Comparison of ENCODE assay signal across 1 cellular context in genomic region chr6:110826236-110827129, GRCh38.
TF ChIP-seq lines count a peak whose summit lies in the region.

No MANE protein-coding gene starts in this region.

TF ChIP-seq in K562, 482 proteins besides CTCF, POLR2A, EP300 and RAD21 (continued from another document):
- TF ChIP-seq PBX2 (CRISPR knock-in tag; IDR thresholded peaks at IDR 0.05; ENCODE audit: low read depth) (no peak), PBX2 (tag; conservative IDR thresholded peaks at IDR 0.05; ENCODE audit: low read depth) (peak; percentile 88), ZNF134 (CRISPR knock-in tag; conservative IDR thresholded peaks at IDR 0.05) (no peak), NRF1 (conservative IDR thresholded peaks at IDR 0.05 in 1 of 2, IDR thresholded peaks at IDR 0.05 in 1 of 2) (no peak), EP400 (IDR thresholded peaks at IDR 0.05) (no peak), ELF4 (CRISPR knock-in tag; IDR thresholded peaks at IDR 0.05) (no peak), SIN3B (IDR thresholded peaks at IDR 0.05; ENCODE audit: low read depth) (no peak), ZNF384 (IDR thresholded peaks at IDR 0.05; ENCODE audit: low read depth, low read length) (0 out of 2 replicates have a peak, but pooled peaks have one; percentile 30), LCOR (CRISPR knock-in tag; IDR thresholded peaks at IDR 0.05) (no peak), ETS2 (tag; IDR thresholded peaks at IDR 0.05; ENCODE audit: borderline replicate concordance, poor library complexity, severe bottlenecking) (no peak), KHSRP (IDR thresholded peaks at IDR 0.05) (no peak), CREB3 (tag; conservative IDR thresholded peaks at IDR 0.05; ENCODE audit: low read depth) (no peak), SMARCB1 (IDR thresholded peaks at IDR 0.05; ENCODE audit: insufficient read length, low read depth) (no peak), CCAR2 (IDR thresholded peaks at IDR 0.05; ENCODE audit: low read depth, low read length) (no peak), ZKSCAN3 (CRISPR knock-in tag; IDR thresholded peaks at IDR 0.05) (no peak), ZFX (CRISPR knock-in tag; IDR thresholded peaks at IDR 0.05) (peak; percentile 54; the same call in 1 of the 2 replicates), CEBPZ (IDR thresholded peaks at IDR 0.05; ENCODE audit: borderline replicate concordance, low read depth, low read length) (no peak), BDP1 (IDR thresholded peaks at IDR 0.05; ENCODE audit: insufficient read depth, insufficient read length) (no peak), SMARCE1 (IDR thresholded peaks at IDR 0.05) (0 out of 2 replicates have a peak, but pooled peaks have one; percentile 17), RBBP5 (IDR thresholded peaks at IDR 0.05; ENCODE audit: borderline replicate concordance, insufficient read depth, low read length, poor library complexity, severe bottlenecking) (no peak), SUPT5H (IDR thresholded peaks at IDR 0.05) (no peak), MEIS2 (IDR thresholded peaks at IDR 0.05; ENCODE audit: partially characterized antibody) (peak; percentile 85), PKNOX1 (IDR thresholded peaks at IDR 0.05) (peak; percentile 69), RCOR1 (IDR thresholded peaks at IDR 0.05; ENCODE audit: borderline replicate concordance in 1 of 2, low read depth in 2 of 2, low read length in 2 of 2) (no peak), STAT5B (CRISPR knock-in tag; IDR thresholded peaks at IDR 0.05) (no peak), L3MBTL2 (IDR thresholded peaks at IDR 0.05) (no peak), NFATC3 (IDR thresholded peaks at IDR 0.05) (no peak), NCOA2 (IDR thresholded peaks at IDR 0.05; ENCODE audit: partially characterized antibody in 2 of 2) (no peak), STAT5A (IDR thresholded peaks at IDR 0.05; ENCODE audit: borderline replicate concordance, low read length) (no peak), KLF6 (CRISPR knock-in tag; IDR thresholded peaks at IDR 0.05; ENCODE audit: borderline replicate concordance) (no peak), EZH2 (IDR thresholded peaks at IDR 0.05; ENCODE audit: borderline replicate concordance, low read depth, low read length) (no peak), ESRRA (IDR thresholded peaks at IDR 0.05; ENCODE audit: borderline replicate concordance, low read depth) (no peak), AFF4 (CRISPR knock-in tag; IDR thresholded peaks at IDR 0.05) (no peak)
